1 cellular context compared by ENCODE assay signal in genomic region chr20:56788041-56788670, GRCh38.
TF ChIP-seq lines count a peak whose summit lies in the region.

No MANE protein-coding gene starts in this region.

TF ChIP-seq in HepG2, 621 proteins besides CTCF, POLR2A, EP300 and RAD21 (continued from another document and continues in another):
- TF ChIP-seq ZBTB49 (CRISPR knock-in tag; IDR thresholded peaks at IDR 0.05; ENCODE audit: borderline replicate concordance) = no peak
- TF ChIP-seq ELF1 (CRISPR knock-in tag; IDR thresholded peaks at IDR 0.05) = peak; percentile 87
- no peak for TF ChIP-seq ZNF713 (CRISPR knock-in tag; IDR thresholded peaks at IDR 0.05)
- peak; percentile 23; the same call in 1 of the 2 replicates for TF ChIP-seq FOXO1 (CRISPR knock-in tag; IDR thresholded peaks at IDR 0.05)
- no peak for TF ChIP-seq ZNF839 (CRISPR knock-in tag; IDR thresholded peaks at IDR 0.05; ENCODE audit: borderline replicate concordance)
- peak; percentile 92 for TF ChIP-seq JUN (CRISPR knock-in tag; IDR thresholded peaks at IDR 0.05)
- TF ChIP-seq MEIS1 (CRISPR knock-in tag; IDR thresholded peaks at IDR 0.05; ENCODE audit: borderline replicate concordance) = no peak
- 0 out of 2 replicates have a peak, but pooled peaks have one; percentile 20 for TF ChIP-seq ARID4A (CRISPR knock-in tag; IDR thresholded peaks at IDR 0.05; ENCODE audit: borderline replicate concordance)
- TF ChIP-seq RARG (CRISPR knock-in tag; IDR thresholded peaks at IDR 0.05; ENCODE audit: low read depth) = no peak
- no peak for TF ChIP-seq ZNF7 (CRISPR knock-in tag; IDR thresholded peaks at IDR 0.05)
- TF ChIP-seq TAF15 (IDR thresholded peaks at IDR 0.05; ENCODE audit: low read depth, low read length, poor library complexity, severe bottlenecking) = no peak
- peak in 1 of 2 experiments; percentile 54; a peak in 1 of 4 replicates for TF ChIP-seq ATF4 (CRISPR knock-in tag; IDR thresholded peaks at IDR 0.05)
- TF ChIP-seq ZGPAT (CRISPR knock-in tag; IDR thresholded peaks at IDR 0.05) = peak; percentile 54; the same call in 1 of the 2 replicates
- 0 out of 2 replicates have a peak, but pooled peaks have one; percentile 30 for TF ChIP-seq ZNF350 (CRISPR knock-in tag; IDR thresholded peaks at IDR 0.05; ENCODE audit: borderline replicate concordance, low read depth)
- 0 out of 2 replicates have a peak, but pooled peaks have one; percentile 13 for TF ChIP-seq ZNF773 (CRISPR knock-in tag; IDR thresholded peaks at IDR 0.05; ENCODE audit: borderline replicate concordance)
- TF ChIP-seq JARID2 (CRISPR knock-in tag; IDR thresholded peaks at IDR 0.05; ENCODE audit: insufficient replicate concordance) = no peak
- no peak for TF ChIP-seq XRCC5 (optimal IDR thresholded peaks at IDR 0.05; ENCODE audit: low read length)
- TF ChIP-seq ZFP1 (CRISPR knock-in tag; IDR thresholded peaks at IDR 0.05) = no peak
- TF ChIP-seq ASH2L (IDR thresholded peaks at IDR 0.05; ENCODE audit: insufficient read length, low read depth, low read length) = peak; percentile 34
- 0 out of 2 replicates have a peak, but pooled peaks have one; percentile 19 for TF ChIP-seq NCOA2 (CRISPR knock-in tag; IDR thresholded peaks at IDR 0.05)
- TF ChIP-seq TBX2 (CRISPR knock-in tag; IDR thresholded peaks at IDR 0.05; ENCODE audit: borderline replicate concordance) = 0 out of 2 replicates have a peak, but pooled peaks have one; percentile 23
- TF ChIP-seq ZMYM3 (CRISPR knock-in tag; IDR thresholded peaks at IDR 0.05) = peak; percentile 95
- peak; percentile 91 for TF ChIP-seq RCOR2 (CRISPR knock-in tag; IDR thresholded peaks at IDR 0.05)
- peak; percentile 99 for TF ChIP-seq ELF3 (CRISPR knock-in tag; IDR thresholded peaks at IDR 0.05)
- TF ChIP-seq SOX5 (CRISPR knock-in tag; IDR thresholded peaks at IDR 0.05; ENCODE audit: borderline replicate concordance) = peak; percentile 67; the same call in 1 of the 2 replicates
- TF ChIP-seq PHF5A (CRISPR knock-in tag; IDR thresholded peaks at IDR 0.05; ENCODE audit: low read depth, unreplicated experiment) = no peak
- peak; percentile 98 for TF ChIP-seq TEAD3 (CRISPR knock-in tag; optimal IDR thresholded peaks at IDR 0.05; ENCODE audit: borderline replicate concordance)
- TF ChIP-seq KDM2A (CRISPR knock-in tag; IDR thresholded peaks at IDR 0.05; ENCODE audit: borderline replicate concordance, low read depth) = peak; percentile 18; the same call in 1 of the 2 replicates
- peak; percentile 63; the same call in 1 of the 2 replicates for TF ChIP-seq TRIM24 (CRISPR knock-in tag; IDR thresholded peaks at IDR 0.05)
- peak; percentile 86 for TF ChIP-seq ADNP (CRISPR knock-in tag; IDR thresholded peaks at IDR 0.05)
- no peak for TF ChIP-seq ZNF724P (CRISPR knock-in tag; IDR thresholded peaks at IDR 0.05; ENCODE audit: borderline replicate concordance)
- TF ChIP-seq ZNF331 (CRISPR knock-in tag; IDR thresholded peaks at IDR 0.05) = peak; percentile 49; the same call in 1 of the 2 replicates
- TF ChIP-seq HOXD1 (CRISPR knock-in tag; IDR thresholded peaks at IDR 0.05) = no peak
- no peak for TF ChIP-seq ZNF749 (CRISPR knock-in tag; IDR thresholded peaks at IDR 0.05; ENCODE audit: borderline replicate concordance)
- peak; percentile 61; the same call in 1 of the 2 replicates for TF ChIP-seq ZNF746 (CRISPR knock-in tag; IDR thresholded peaks at IDR 0.05)
- 0 out of 2 replicates have a peak, but pooled peaks have one; percentile 34 for TF ChIP-seq SP5 (CRISPR knock-in tag; IDR thresholded peaks at IDR 0.05; ENCODE audit: borderline replicate concordance, low read depth)
- TF ChIP-seq HNF4G (IDR thresholded peaks at IDR 0.05; ENCODE audit: borderline replicate concordance, low read depth, low read length) = no peak
- TF ChIP-seq HNF4G (CRISPR knock-in tag; IDR thresholded peaks at IDR 0.05; ENCODE audit: borderline replicate concordance, low read depth) = no peak
- no peak for TF ChIP-seq ZNF142 (CRISPR knock-in tag; IDR thresholded peaks at IDR 0.05)
- no peak for TF ChIP-seq HDAC1 (CRISPR knock-in tag; IDR thresholded peaks at IDR 0.05)
- no peak for TF ChIP-seq ZBTB10 (CRISPR knock-in tag; IDR thresholded peaks at IDR 0.05; ENCODE audit: borderline replicate concordance)
- TF ChIP-seq TCF7 (IDR thresholded peaks at IDR 0.05; ENCODE audit: low read depth) = peak; percentile 85
- TF ChIP-seq PRMT3 (CRISPR knock-in tag; IDR thresholded peaks at IDR 0.05; ENCODE audit: borderline replicate concordance, low read depth) = no peak
- TF ChIP-seq GATAD2A (CRISPR knock-in tag; IDR thresholded peaks at IDR 0.05) = 0 out of 2 replicates have a peak, but pooled peaks have one; percentile 45
- TF ChIP-seq DNMT3B (CRISPR knock-in tag; conservative IDR thresholded peaks at IDR 0.05) = 0 out of 2 replicates have a peak, but pooled peaks have one; percentile 20
- peak; percentile 76; the same call in 1 of the 2 replicates for TF ChIP-seq JUNB (CRISPR knock-in tag; IDR thresholded peaks at IDR 0.05; ENCODE audit: borderline replicate concordance)
- TF ChIP-seq GABPB1 (CRISPR knock-in tag; IDR thresholded peaks at IDR 0.05) = peak; percentile 52; the same call in 1 of the 2 replicates
- TF ChIP-seq JUND (CRISPR knock-in tag; IDR thresholded peaks at IDR 0.05) = peak; percentile 76; the same call in 1 of the 2 replicates
- TF ChIP-seq ATF7 (IDR thresholded peaks at IDR 0.05) = peak; percentile 53
- peak; percentile 58; the same call in 1 of the 2 replicates for TF ChIP-seq ATF7 (CRISPR knock-in tag; IDR thresholded peaks at IDR 0.05)
